ENCODE assay signal across 1 cellular context in the genomic region with DNA sequence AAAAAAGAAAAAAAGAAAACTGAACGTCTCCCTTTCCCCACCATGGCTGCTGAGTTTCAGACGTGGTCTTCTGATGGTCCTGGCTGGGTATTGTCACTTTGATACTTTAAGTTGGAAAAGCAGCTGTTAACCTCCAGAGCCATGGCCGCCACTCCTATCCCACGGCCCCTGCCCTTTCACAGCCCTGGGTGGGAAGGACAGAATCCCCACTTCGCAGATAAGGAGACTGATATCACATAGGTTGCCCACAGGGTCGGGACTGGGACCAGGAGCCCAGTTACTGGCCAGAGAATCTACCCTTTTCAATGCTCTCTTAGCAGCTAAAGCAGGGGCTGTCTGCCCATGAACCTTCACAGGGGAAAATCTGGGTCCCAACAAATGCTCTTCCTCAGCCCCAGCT.
TF ChIP-seq lines count a peak whose summit lies in the region.

No MANE protein-coding gene starts in this region.

TF ChIP-seq in HepG2, 621 proteins besides CTCF, POLR2A, EP300 and RAD21:
- TF ChIP-seq, protein P1, sequence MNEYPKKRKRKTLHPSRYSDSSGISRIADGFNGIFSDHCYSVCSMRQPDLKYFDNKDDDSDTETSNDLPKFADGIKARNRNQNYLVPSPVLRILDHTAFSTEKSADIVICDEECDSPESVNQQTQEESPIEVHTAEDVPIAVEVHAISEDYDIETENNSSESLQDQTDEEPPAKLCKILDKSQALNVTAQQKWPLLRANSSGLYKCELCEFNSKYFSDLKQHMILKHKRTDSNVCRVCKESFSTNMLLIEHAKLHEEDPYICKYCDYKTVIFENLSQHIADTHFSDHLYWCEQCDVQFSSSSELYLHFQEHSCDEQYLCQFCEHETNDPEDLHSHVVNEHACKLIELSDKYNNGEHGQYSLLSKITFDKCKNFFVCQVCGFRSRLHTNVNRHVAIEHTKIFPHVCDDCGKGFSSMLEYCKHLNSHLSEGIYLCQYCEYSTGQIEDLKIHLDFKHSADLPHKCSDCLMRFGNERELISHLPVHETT (CRISPR knock-in tag; conservative IDR thresholded peaks at IDR 0.05): no peak
- TF ChIP-seq ZSCAN25 (CRISPR knock-in tag; IDR thresholded peaks at IDR 0.05) (no peak), EZH2 (conservative IDR thresholded peaks at IDR 0.05; ENCODE audit: low read depth, low read length) (no peak), ZNF432 (CRISPR knock-in tag; IDR thresholded peaks at IDR 0.05; ENCODE audit: borderline replicate concordance) (no peak), MEIS1 (CRISPR knock-in tag; IDR thresholded peaks at IDR 0.05; ENCODE audit: borderline replicate concordance) (no peak), TCF7 (IDR thresholded peaks at IDR 0.05; ENCODE audit: low read depth) (no peak), SMARCE1 (IDR thresholded peaks at IDR 0.05; ENCODE audit: borderline replicate concordance) (no peak), ZNF614 (CRISPR knock-in tag; IDR thresholded peaks at IDR 0.05; ENCODE audit: borderline replicate concordance) (no peak), ZNF354B (CRISPR knock-in tag; IDR thresholded peaks at IDR 0.05) (no peak), ZNF83 (CRISPR knock-in tag; IDR thresholded peaks at IDR 0.05; ENCODE audit: borderline replicate concordance) (no peak), ZNF615 (CRISPR knock-in tag; IDR thresholded peaks at IDR 0.05; ENCODE audit: borderline replicate concordance) (no peak), ZC3H13 (CRISPR knock-in tag; IDR thresholded peaks at IDR 0.05) (no peak), FOXK2 (IDR thresholded peaks at IDR 0.05) (no peak), MED13 (CRISPR knock-in tag; IDR thresholded peaks at IDR 0.05) (no peak), ZNF263 (CRISPR knock-in tag; IDR thresholded peaks at IDR 0.05) (no peak), CBX5 (CRISPR knock-in tag; IDR thresholded peaks at IDR 0.05; ENCODE audit: borderline replicate concordance) (no peak)
- TF ChIP-seq, protein P2, sequence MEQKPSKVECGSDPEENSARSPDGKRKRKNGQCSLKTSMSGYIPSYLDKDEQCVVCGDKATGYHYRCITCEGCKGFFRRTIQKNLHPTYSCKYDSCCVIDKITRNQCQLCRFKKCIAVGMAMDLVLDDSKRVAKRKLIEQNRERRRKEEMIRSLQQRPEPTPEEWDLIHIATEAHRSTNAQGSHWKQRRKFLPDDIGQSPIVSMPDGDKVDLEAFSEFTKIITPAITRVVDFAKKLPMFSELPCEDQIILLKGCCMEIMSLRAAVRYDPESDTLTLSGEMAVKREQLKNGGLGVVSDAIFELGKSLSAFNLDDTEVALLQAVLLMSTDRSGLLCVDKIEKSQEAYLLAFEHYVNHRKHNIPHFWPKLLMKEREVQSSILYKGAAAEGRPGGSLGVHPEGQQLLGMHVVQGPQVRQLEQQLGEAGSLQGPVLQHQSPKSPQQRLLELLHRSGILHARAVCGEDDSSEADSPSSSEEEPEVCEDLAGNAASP (CRISPR knock-in tag; IDR thresholded peaks at IDR 0.05; ENCODE audit: borderline replicate concordance): no peak
- TF ChIP-seq, protein P3, sequence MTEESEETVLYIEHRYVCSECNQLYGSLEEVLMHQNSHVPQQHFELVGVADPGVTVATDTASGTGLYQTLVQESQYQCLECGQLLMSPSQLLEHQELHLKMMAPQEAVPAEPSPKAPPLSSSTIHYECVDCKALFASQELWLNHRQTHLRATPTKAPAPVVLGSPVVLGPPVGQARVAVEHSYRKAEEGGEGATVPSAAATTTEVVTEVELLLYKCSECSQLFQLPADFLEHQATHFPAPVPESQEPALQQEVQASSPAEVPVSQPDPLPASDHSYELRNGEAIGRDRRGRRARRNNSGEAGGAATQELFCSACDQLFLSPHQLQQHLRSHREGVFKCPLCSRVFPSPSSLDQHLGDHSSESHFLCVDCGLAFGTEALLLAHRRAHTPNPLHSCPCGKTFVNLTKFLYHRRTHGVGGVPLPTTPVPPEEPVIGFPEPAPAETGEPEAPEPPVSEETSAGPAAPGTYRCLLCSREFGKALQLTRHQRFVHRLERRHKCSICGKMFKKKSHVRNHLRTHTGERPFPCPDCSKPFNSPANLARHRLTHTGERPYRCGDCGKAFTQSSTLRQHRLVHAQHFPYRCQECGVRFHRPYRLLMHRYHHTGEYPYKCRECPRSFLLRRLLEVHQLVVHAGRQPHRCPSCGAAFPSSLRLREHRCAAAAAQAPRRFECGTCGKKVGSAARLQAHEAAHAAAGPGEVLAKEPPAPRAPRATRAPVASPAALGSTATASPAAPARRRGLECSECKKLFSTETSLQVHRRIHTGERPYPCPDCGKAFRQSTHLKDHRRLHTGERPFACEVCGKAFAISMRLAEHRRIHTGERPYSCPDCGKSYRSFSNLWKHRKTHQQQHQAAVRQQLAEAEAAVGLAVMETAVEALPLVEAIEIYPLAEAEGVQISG (CRISPR knock-in tag; IDR thresholded peaks at IDR 0.05): no peak
- TF ChIP-seq, protein P4, sequence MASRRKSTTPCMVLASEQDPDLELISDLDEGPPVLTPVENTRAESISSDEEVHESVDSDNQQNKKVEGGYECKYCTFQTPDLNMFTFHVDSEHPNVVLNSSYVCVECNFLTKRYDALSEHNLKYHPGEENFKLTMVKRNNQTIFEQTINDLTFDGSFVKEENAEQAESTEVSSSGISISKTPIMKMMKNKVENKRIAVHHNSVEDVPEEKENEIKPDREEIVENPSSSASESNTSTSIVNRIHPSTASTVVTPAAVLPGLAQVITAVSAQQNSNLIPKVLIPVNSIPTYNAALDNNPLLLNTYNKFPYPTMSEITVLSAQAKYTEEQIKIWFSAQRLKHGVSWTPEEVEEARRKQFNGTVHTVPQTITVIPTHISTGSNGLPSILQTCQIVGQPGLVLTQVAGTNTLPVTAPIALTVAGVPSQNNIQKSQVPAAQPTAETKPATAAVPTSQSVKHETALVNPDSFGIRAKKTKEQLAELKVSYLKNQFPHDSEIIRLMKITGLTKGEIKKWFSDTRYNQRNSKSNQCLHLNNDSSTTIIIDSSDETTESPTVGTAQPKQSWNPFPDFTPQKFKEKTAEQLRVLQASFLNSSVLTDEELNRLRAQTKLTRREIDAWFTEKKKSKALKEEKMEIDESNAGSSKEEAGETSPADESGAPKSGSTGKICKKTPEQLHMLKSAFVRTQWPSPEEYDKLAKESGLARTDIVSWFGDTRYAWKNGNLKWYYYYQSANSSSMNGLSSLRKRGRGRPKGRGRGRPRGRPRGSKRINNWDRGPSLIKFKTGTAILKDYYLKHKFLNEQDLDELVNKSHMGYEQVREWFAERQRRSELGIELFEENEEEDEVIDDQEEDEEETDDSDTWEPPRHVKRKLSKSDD (CRISPR knock-in tag; IDR thresholded peaks at IDR 0.05; ENCODE audit: low read depth): no peak
- TF ChIP-seq, protein P5, sequence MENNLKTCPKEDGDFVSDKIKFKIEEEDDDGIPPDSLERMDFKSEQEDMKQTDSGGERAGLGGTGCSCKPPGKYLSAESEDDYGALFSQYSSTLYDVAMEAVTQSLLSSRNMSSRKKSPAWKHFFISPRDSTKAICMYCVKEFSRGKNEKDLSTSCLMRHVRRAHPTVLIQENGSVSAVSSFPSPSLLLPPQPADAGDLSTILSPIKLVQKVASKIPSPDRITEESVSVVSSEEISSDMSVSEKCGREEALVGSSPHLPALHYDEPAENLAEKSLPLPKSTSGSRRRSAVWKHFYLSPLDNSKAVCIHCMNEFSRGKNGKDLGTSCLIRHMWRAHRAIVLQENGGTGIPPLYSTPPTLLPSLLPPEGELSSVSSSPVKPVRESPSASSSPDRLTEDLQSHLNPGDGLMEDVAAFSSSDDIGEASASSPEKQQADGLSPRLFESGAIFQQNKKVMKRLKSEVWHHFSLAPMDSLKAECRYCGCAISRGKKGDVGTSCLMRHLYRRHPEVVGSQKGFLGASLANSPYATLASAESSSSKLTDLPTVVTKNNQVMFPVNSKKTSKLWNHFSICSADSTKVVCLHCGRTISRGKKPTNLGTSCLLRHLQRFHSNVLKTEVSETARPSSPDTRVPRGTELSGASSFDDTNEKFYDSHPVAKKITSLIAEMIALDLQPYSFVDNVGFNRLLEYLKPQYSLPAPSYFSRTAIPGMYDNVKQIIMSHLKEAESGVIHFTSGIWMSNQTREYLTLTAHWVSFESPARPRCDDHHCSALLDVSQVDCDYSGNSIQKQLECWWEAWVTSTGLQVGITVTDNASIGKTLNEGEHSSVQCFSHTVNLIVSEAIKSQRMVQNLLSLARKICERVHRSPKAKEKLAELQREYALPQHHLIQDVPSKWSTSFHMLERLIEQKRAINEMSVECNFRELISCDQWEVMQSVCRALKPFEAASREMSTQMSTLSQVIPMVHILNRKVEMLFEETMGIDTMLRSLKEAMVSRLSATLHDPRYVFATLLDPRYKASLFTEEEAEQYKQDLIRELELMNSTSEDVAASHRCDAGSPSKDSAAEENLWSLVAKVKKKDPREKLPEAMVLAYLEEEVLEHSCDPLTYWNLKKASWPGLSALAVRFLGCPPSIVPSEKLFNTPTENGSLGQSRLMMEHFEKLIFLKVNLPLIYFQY (CRISPR knock-in tag; IDR thresholded peaks at IDR 0.05; ENCODE audit: borderline replicate concordance): no peak
TF ChIP-seq in HepG2: peak in this region for 0.
